ENCODE assay signal across 2 cellular contexts in genomic region chr14:65334765-65335411, GRCh38.
A peak's percentile ranks its signal among the peaks of the same experiment; 100 is the strongest.
TF ChIP-seq lines count a peak whose summit lies in the region.

No MANE protein-coding gene starts in this region.

TF ChIP-seq in IMR-90, 13 proteins besides CTCF, POLR2A, EP300 and RAD21 (continued from another document):
- TF ChIP-seq CHD1 (IDR thresholded peaks at IDR 0.05; ENCODE audit: low read depth, low read length) (no peak), BHLHE40 (IDR thresholded peaks at IDR 0.05; ENCODE audit: low read depth, low read length) (no peak), RFX5 (IDR thresholded peaks at IDR 0.05; ENCODE audit: low read depth, low read length) (no peak), MAZ (IDR thresholded peaks at IDR 0.05; ENCODE audit: borderline replicate concordance, low read depth, low read length) (no peak), ELK1 (IDR thresholded peaks at IDR 0.05; ENCODE audit: borderline replicate concordance, low read depth, low read length) (no peak), MAFK (IDR thresholded peaks at IDR 0.05; ENCODE audit: low read depth, low read length) (no peak), NFE2L2 (IDR thresholded peaks at IDR 0.05; ENCODE audit: low read depth, low read length) (no peak), FOS (IDR thresholded peaks at IDR 0.05; ENCODE audit: low read depth, low read length) (no peak), SMC3 (IDR thresholded peaks at IDR 0.05; ENCODE audit: low read depth, low read length) (no peak), RCOR1 (IDR thresholded peaks at IDR 0.05; ENCODE audit: insufficient replicate concordance, low read length) (no peak)
- TF ChIP-seq, protein P1, sequence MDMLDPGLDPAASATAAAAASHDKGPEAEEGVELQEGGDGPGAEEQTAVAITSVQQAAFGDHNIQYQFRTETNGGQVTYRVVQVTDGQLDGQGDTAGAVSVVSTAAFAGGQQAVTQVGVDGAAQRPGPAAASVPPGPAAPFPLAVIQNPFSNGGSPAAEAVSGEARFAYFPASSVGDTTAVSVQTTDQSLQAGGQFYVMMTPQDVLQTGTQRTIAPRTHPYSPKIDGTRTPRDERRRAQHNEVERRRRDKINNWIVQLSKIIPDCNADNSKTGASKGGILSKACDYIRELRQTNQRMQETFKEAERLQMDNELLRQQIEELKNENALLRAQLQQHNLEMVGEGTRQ (IDR thresholded peaks at IDR 0.05; ENCODE audit: low read depth, low read length), result no peak

TF ChIP-seq in K562, 482 proteins besides CTCF, POLR2A, EP300 and RAD21 (continued from another document):
- no peak for TF ChIP-seq HMG20A (CRISPR knock-in tag; conservative IDR thresholded peaks at IDR 0.05)
- TF ChIP-seq STAT5B (CRISPR knock-in tag; IDR thresholded peaks at IDR 0.05), result no peak
- TF ChIP-seq, protein P2, sequence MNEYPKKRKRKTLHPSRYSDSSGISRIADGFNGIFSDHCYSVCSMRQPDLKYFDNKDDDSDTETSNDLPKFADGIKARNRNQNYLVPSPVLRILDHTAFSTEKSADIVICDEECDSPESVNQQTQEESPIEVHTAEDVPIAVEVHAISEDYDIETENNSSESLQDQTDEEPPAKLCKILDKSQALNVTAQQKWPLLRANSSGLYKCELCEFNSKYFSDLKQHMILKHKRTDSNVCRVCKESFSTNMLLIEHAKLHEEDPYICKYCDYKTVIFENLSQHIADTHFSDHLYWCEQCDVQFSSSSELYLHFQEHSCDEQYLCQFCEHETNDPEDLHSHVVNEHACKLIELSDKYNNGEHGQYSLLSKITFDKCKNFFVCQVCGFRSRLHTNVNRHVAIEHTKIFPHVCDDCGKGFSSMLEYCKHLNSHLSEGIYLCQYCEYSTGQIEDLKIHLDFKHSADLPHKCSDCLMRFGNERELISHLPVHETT (CRISPR knock-in tag; conservative IDR thresholded peaks at IDR 0.05 in 1 of 2, IDR thresholded peaks at IDR 0.05 in 1 of 2), result 0 out of 4 replicates have a peak, but pooled peaks of 1 of the 2 experiments have one; percentile 35
